ENCODE assay signal across 12 cellular contexts in genomic region chr5:163489055-163489744, GRCh38. TPM values are rescaled to one million over a fixed set of nuclear protein-coding genes. Genes with fewer than 3 reads are reported as not detected.
DNase-seq lines count a peak whose midpoint lies in the region; ATAC-seq and TF ChIP-seq lines count a peak whose summit lies in the region.
"Had no signal": no experiment of that assay in that cellular context is flagged by ENCODE, and none has a peak within 500 bp of the region (broad histone marks: within the 10 kb centered on the region; RNA-seq: fewer than 3 reads in every experiment).

No MANE protein-coding gene starts in this region.

- POLR2A ChIA-PET in naive thymus-derived CD8-positive, alpha-beta T cell (lab: Charles Lee), result interaction anchor here (2.0 kb wide), 1 partner anchor 16 kb away, joined by 5 read pairs; the partner anchor contains the start of gene MAT2B

- TF ChIP-seq CTCF in Loucy (conservative IDR thresholded peaks at IDR 0.05; ENCODE audit: low read length), result peak; percentile 23

- ATAC-seq in naive thymus-derived CD8-positive, alpha-beta T cell, result peak; percentile 49 to 72
- ATAC-seq in GM18858 (IDR thresholded peaks at IDR 0.05; ENCODE audit: unreplicated experiment) (no peak), HG03097 (IDR thresholded peaks at IDR 0.05; ENCODE audit: low FRiP score, unreplicated experiment) (no peak)
- ATAC-seq: body of pancreas had no signal

- no peaks in the 10 kb centered on the region for H3K4me1 ChIP-seq in Loucy (ENCODE audit: insufficient read depth, low read length, poor library complexity, severe bottlenecking)
- H3K4me1 ChIP-seq: body of pancreas, upper lobe of left lung had no signal

- H2AFZ ChIP-seq in Loucy (ENCODE audit: low read length), result no peak overlapping the region

- H3K79me2 ChIP-seq in Loucy (ENCODE audit: insufficient read depth, low read length), result no peaks in the 10 kb centered on the region

- H3K9me2 ChIP-seq in Loucy (replicated peaks; ENCODE audit: low read depth, low read length), result no peaks in the 10 kb centered on the region

- peak overlapping the region in 2 of 10 donors; percentile 31 to 40 for H3K27ac Mint-ChIP-seq in naive thymus-derived CD8-positive, alpha-beta T cell

- no peak overlapping the region for H3K9ac ChIP-seq in Loucy (ENCODE audit: low read depth, low read length, poor library complexity, severe bottlenecking)

- H4K20me1 ChIP-seq in Loucy (ENCODE audit: insufficient read depth, low read length, poor library complexity, severe bottlenecking), result no peaks in the 10 kb centered on the region

- no peaks in the 10 kb centered on the region for H3K36me3 Mint-ChIP-seq in naive thymus-derived CD8-positive, alpha-beta T cell

- H3K9me3 ChIP-seq in Loucy (ENCODE audit: insufficient read depth, low read depth, low read length), result no peaks in the 10 kb centered on the region
- H3K9me3 ChIP-seq: body of pancreas, upper lobe of left lung had no signal

- peak; percentile 36 for DNase-seq in DMS 273 (lab: John Stamatoyannopoulos, UW; ENCODE audit: unreplicated experiment)
- DNase-seq in DMS 273 treated with DMSO at 0.1 percent for 48 hours (lab: John Stamatoyannopoulos, UW), result no peak
- DNase-seq in cerebellar cortex (ENCODE audit: low spot score), result peak; percentile 26
- peak in 2 of 10 donors; percentile 10 to 16 for DNase-seq in naive thymus-derived CD8-positive, alpha-beta T cell
- DNase-seq in activated T-cell treated with anti-CD3 and anti-CD28 coated beads for 4 hours, result no peak
- DNase-seq: NCI-H187 treated with DMSO at 0.1 percent for 48 hours, T1000, upper lobe of left lung had no signal

- no peak overlapping the region for H3K4me3 ChIP-seq in Loucy (ENCODE audit: low read length, poor library complexity, severe bottlenecking)
- H3K4me3 ChIP-seq: body of pancreas, upper lobe of left lung had no signal

- H3K27me3 ChIP-seq in Loucy (ENCODE audit: insufficient read depth, low read length, poor library complexity, severe bottlenecking), result no peaks in the 10 kb centered on the region
- H3K27me3 ChIP-seq: body of pancreas, upper lobe of left lung had no signal

- H3K4me3 Mint-ChIP-seq in naive thymus-derived CD8-positive, alpha-beta T cell, result no peak overlapping the region

- H3F3A ChIP-seq in Loucy (ENCODE audit: low read depth), result no peaks in the 10 kb centered on the region

- no peaks in the 10 kb centered on the region for H3K27me3 Mint-ChIP-seq in naive thymus-derived CD8-positive, alpha-beta T cell

- H3K4me2 ChIP-seq in Loucy (ENCODE audit: low read depth, low read length, poor library complexity, severe bottlenecking), result no peak overlapping the region

- peaks cover 26% of the 10 kb centered on the region; the same call in 1 of the 2 replicates for H3K36me3 ChIP-seq in Loucy (ENCODE audit: insufficient read depth, low read length)
- H3K36me3 ChIP-seq: upper lobe of left lung had no signal

- no peaks in the 10 kb centered on the region for H3K4me1 Mint-ChIP-seq in naive thymus-derived CD8-positive, alpha-beta T cell

- no peaks in the 10 kb centered on the region for H3K9me3 Mint-ChIP-seq in naive thymus-derived CD8-positive, alpha-beta T cell

RNA-seq across cellular contexts. Expression of gene MAT2B, which starts 16.2 kb away (rescaled TPM):
- 100 to 1,000 TPM; 145 to 147 TPM for total RNA-seq in naive thymus-derived CD8-positive, alpha-beta T cell
- 100 to 1,000 TPM; 260 to 287 (median 260) TPM for polyA plus RNA-seq in naive thymus-derived CD8-positive, alpha-beta T cell

RNA-seq across cellular contexts. Expression of gene HMMR, which starts 28.8 kb away (rescaled TPM):
- under 1 TPM; 0.42 to 0.47 TPM for total RNA-seq in naive thymus-derived CD8-positive, alpha-beta T cell
- polyA plus RNA-seq in naive thymus-derived CD8-positive, alpha-beta T cell, result under 1 TPM in 1 of 3 donors, not detected in 2; 0.28 TPM
- total RNA-seq: body of pancreas had no signal

RNA-seq across cellular contexts. Expression of gene NUDCD2, which starts 29.3 kb away (rescaled TPM):
- total RNA-seq in naive thymus-derived CD8-positive, alpha-beta T cell, result 10 to 100 TPM; 27.4 to 27.8 TPM
- polyA plus RNA-seq in naive thymus-derived CD8-positive, alpha-beta T cell, result 10 to 100 TPM; 46.7 to 54.0 (median 53.2) TPM

RNA-seq across cellular contexts. Expression of gene CCNG1, which starts 51.8 kb away (rescaled TPM):
- total RNA-seq in naive thymus-derived CD8-positive, alpha-beta T cell, result 100 to 1,000 TPM; 139 to 146 TPM
- polyA plus RNA-seq in naive thymus-derived CD8-positive, alpha-beta T cell, result 100 to 1,000 TPM; 129 to 167 (median 135) TPM

Comparison
In these comparisons a context has a peak if more than half of its experiments do, and no peak if none do; other contexts are left out.
1. DNase-seq: peak in DMS 273 (single experiment) and cerebellar cortex (single experiment); none in DMS 273 treated with DMSO at 0.1 percent for 48 hours (single experiment) and activated T-cell treated with anti-CD3 and anti-CD28 coated beads for 4 hours (single experiment).
2. ATAC-seq: peak in naive thymus-derived CD8-positive, alpha-beta T cell (2 of 2); none in GM18858 (single experiment) and HG03097 (single experiment).